Comparison of ENCODE assay signal across 21 cellular contexts in the genomic region with DNA sequence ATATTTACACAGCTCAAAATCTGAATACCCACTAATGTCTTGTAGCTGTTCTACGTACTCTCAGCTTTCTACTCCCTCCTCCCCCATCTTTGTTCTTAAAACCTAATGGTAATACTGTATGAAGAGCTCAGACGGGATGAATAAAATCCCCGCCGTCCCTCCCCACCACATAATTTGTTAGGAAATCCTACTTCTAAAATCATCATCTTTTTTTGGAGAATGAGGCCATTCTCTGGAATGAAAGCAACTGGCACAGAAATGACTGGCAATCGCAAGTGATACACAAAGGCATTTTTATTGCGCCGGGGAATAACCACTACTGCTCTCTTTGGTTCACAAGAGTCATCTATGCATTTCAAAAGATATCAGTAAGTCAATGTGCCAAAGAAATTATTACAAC. TPM values are rescaled to one million over a fixed set of nuclear protein-coding genes. Genes with fewer than 3 reads are reported as not detected.
DNase-seq lines count a peak whose midpoint lies in the region; ATAC-seq and TF ChIP-seq lines count a peak whose summit lies in the region.
"Had no signal": no experiment of that assay in that cellular context is flagged by ENCODE, and none has a peak within 500 bp of the region (broad histone marks: within the 10 kb centered on the region; RNA-seq: fewer than 3 reads in every experiment).

No MANE protein-coding gene starts in this region.

- in situ Hi-C loops in G401 (cut with HindIII; ENCODE audit: low sequenced_read_pairs) = no loop called here
- in situ Hi-C loops in GM13977 (cut with MboI; ENCODE audit: low pct_unique_long_range_greater_than_20kb, low sequenced_read_pairs, unreplicated experiment) = no loop called here

- H3K9me3 Mint-ChIP-seq in WTC11 = no peaks in the 10 kb centered on the region
- H3K9me3 Mint-ChIP-seq in mesothelial cell of epicardium = no peaks in the 10 kb centered on the region
- H3K9me3 Mint-ChIP-seq: activated CD4-positive, alpha-beta T cell treated with anti-CD3 and anti-CD28 coated beads, Interleukin-2, amount 10 ng/mL, durations not matched to agents 7 days and 5 days; activated T-helper 2 cell treated with anti-CD3 and anti-CD28 coated beads, Interferon-gamma antibody, Interleukin-2, Interleukin-4, amounts not matched to agents 10 μg/mL and 5 μg/mL and 100 μg/mL, durations not matched to agents 14 hours and 24 hours and 36 hours; brain; endodermal cell; IgD-negative memory B cell; stimulated activated memory B cell treated with anti-CD40 and anti-IgM and Interleukin-4, amounts not matched to agents 10 μg/mL and 1 μg/mL and 100 μg/mL, for 72 hours had no signal

- H3K36me3 Mint-ChIP-seq in WTC11 (peaks cover 5% of the 10 kb centered on the region), mesothelial cell of epicardium (peaks cover 10% of the 10 kb centered on the region)

- POLR2A ChIA-PET in WTC11 (lab: Charles Lee) = no interaction called here

- no peak for ATAC-seq in WTC11
- ATAC-seq: pancreas; stimulated activated memory B cell treated with anti-CD40 and anti-IgM and Interleukin-4, amounts not matched to agents 10 μg/mL and 1 μg/mL and 100 μg/mL, for 72 hours had no signal

- TF ChIP-seq CTCF in WTC11 (IDR thresholded peaks at IDR 0.05) (no peak), mesothelial cell of epicardium (IDR thresholded peaks at IDR 0.05; ENCODE audit: unreplicated experiment) (no peak), GM13977 (IDR thresholded peaks at IDR 0.05; ENCODE audit: extremely low read depth, insufficient read depth, missing control alignments) (no peak)

- CTCF ChIA-PET in WTC11 (lab: Charles Lee) = no interaction called here

- no peak overlapping the region for H3K4me3 Mint-ChIP-seq in WTC11
- H3K4me3 Mint-ChIP-seq in mesothelial cell of epicardium = no peak overlapping the region
- H3K4me3 Mint-ChIP-seq: activated CD4-positive, alpha-beta T cell treated with anti-CD3 and anti-CD28 coated beads, Interleukin-2, amount 10 ng/mL, durations not matched to agents 7 days and 5 days; endodermal cell; IgD-negative memory B cell; stimulated activated memory B cell treated with anti-CD40 and anti-IgM and Interleukin-4, amounts not matched to agents 10 μg/mL and 1 μg/mL and 100 μg/mL, for 72 hours had no signal

- DNase-seq in G401 (ENCODE audit: low spot score) = peak; percentile 47
- DNase-seq in WTC11 (ENCODE audit: low spot score) = no peak
- no peak for DNase-seq in mesothelial cell of epicardium (ENCODE audit: low spot score in 2 of 2, unreplicated experiment in 2 of 2)
- peak; percentile 21 for DNase-seq in stromal cell of bone marrow (ENCODE audit: low read depth)
- no peak for DNase-seq in NCI-H446 (lab: John Stamatoyannopoulos, UW)
- no peak for DNase-seq in middle frontal gyrus (ENCODE audit: extremely low spot score, low spot score)
- DNase-seq in activated naive CD4-positive, alpha-beta T cell treated with Interleukin-2 at 50 U/mL for 16 hours = no peak
- DNase-seq in GM13977 (ENCODE audit: low spot score) = no peak
- DNase-seq: activated CD4-positive, alpha-beta T cell treated with anti-CD3 and anti-CD28 coated beads, Interleukin-2, amount 10 ng/mL, durations not matched to agents 7 days and 5 days; activated CD8-positive, alpha-beta memory T cell treated with anti-CD3 and anti-CD28 coated beads, Interleukin-2, amount 50 U/mL, for 4 hours; AML-193; endodermal cell; islet precursor cell; pancreas; PC-3; SIG-M5; stimulated activated CD4-positive, alpha-beta T cell treated with anti-CD3 and anti-CD28 coated beads, Interleukin-1b, Interleukin-23, amount 100 ng/mL, for 48 hours had no signal

- peaks cover 14% of the 10 kb centered on the region for H3K4me1 Mint-ChIP-seq in WTC11
- H3K4me1 Mint-ChIP-seq in mesothelial cell of epicardium = peaks cover 32% of the 10 kb centered on the region
- H3K4me1 Mint-ChIP-seq: activated CD4-positive, alpha-beta T cell treated with anti-CD3 and anti-CD28 coated beads, Interleukin-2, amount 10 ng/mL, durations not matched to agents 7 days and 5 days; endodermal cell had no signal

- H3K27me3 Mint-ChIP-seq in WTC11 (ENCODE audit: low read depth) = no peaks in the 10 kb centered on the region
- H3K27me3 Mint-ChIP-seq in mesothelial cell of epicardium (ENCODE audit: low read depth) = peaks cover 9% of the 10 kb centered on the region
- H3K27me3 Mint-ChIP-seq: activated CD4-positive, alpha-beta T cell treated with anti-CD3 and anti-CD28 coated beads, Interleukin-2, amount 10 ng/mL, durations not matched to agents 7 days and 5 days; IgD-negative memory B cell; stimulated activated memory B cell treated with anti-CD40 and anti-IgM and Interleukin-4, amounts not matched to agents 10 μg/mL and 1 μg/mL and 100 μg/mL, for 72 hours had no signal

- H3K27ac Mint-ChIP-seq in WTC11 = peak overlapping the region; percentile 43; the same call in 1 of the 2 replicates
- peak overlapping the region; percentile 36 for H3K27ac Mint-ChIP-seq in mesothelial cell of epicardium
- H3K27ac Mint-ChIP-seq: activated CD4-positive, alpha-beta T cell treated with anti-CD3 and anti-CD28 coated beads, Interleukin-2, amount 10 ng/mL, durations not matched to agents 7 days and 5 days; activated T-helper 2 cell treated with anti-CD3 and anti-CD28 coated beads, Interferon-gamma antibody, Interleukin-2, Interleukin-4, amounts not matched to agents 10 μg/mL and 5 μg/mL and 100 μg/mL, durations not matched to agents 14 hours and 24 hours and 36 hours; endodermal cell; stimulated activated memory B cell treated with anti-CD40 and anti-IgM and Interleukin-4, amounts not matched to agents 10 μg/mL and 1 μg/mL and 100 μg/mL, for 72 hours had no signal

TF ChIP-seq in WTC11, 78 proteins besides CTCF, POLR2A, EP300 and RAD21 (continues in another document):
- TF ChIP-seq ZNF671 (CRISPR knock-in tag; IDR thresholded peaks at IDR 0.05) (no peak), KAT7 (CRISPR knock-in tag; IDR thresholded peaks at IDR 0.05; ENCODE audit: borderline replicate concordance) (no peak), RORB (CRISPR knock-in tag; IDR thresholded peaks at IDR 0.05) (no peak), ZBTB21 (CRISPR knock-in tag; IDR thresholded peaks at IDR 0.05; ENCODE audit: borderline replicate concordance) (no peak), ZNF396 (CRISPR knock-in tag; IDR thresholded peaks at IDR 0.05; ENCODE audit: borderline replicate concordance) (no peak), GRHL2 (CRISPR knock-in tag; IDR thresholded peaks at IDR 0.05; ENCODE audit: insufficient replicate concordance, severe bottlenecking) (no peak), NR2C2 (CRISPR knock-in tag; IDR thresholded peaks at IDR 0.05) (no peak)
- TF ChIP-seq, protein P1, sequence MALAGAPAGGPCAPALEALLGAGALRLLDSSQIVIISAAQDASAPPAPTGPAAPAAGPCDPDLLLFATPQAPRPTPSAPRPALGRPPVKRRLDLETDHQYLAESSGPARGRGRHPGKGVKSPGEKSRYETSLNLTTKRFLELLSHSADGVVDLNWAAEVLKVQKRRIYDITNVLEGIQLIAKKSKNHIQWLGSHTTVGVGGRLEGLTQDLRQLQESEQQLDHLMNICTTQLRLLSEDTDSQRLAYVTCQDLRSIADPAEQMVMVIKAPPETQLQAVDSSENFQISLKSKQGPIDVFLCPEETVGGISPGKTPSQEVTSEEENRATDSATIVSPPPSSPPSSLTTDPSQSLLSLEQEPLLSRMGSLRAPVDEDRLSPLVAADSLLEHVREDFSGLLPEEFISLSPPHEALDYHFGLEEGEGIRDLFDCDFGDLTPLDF (CRISPR knock-in tag; IDR thresholded peaks at IDR 0.05) = no peak
- TF ChIP-seq, protein P2, sequence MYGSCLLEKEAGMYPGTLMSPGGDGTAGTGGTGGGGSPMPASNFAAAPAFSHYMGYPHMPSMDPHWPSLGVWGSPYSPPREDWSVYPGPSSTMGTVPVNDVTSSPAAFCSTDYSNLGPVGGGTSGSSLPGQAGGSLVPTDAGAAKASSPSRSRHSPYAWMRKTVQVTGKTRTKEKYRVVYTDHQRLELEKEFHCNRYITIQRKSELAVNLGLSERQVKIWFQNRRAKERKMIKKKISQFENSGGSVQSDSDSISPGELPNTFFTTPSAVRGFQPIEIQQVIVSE (CRISPR knock-in tag; IDR thresholded peaks at IDR 0.05; ENCODE audit: borderline replicate concordance) = no peak
- TF ChIP-seq, protein P3, sequence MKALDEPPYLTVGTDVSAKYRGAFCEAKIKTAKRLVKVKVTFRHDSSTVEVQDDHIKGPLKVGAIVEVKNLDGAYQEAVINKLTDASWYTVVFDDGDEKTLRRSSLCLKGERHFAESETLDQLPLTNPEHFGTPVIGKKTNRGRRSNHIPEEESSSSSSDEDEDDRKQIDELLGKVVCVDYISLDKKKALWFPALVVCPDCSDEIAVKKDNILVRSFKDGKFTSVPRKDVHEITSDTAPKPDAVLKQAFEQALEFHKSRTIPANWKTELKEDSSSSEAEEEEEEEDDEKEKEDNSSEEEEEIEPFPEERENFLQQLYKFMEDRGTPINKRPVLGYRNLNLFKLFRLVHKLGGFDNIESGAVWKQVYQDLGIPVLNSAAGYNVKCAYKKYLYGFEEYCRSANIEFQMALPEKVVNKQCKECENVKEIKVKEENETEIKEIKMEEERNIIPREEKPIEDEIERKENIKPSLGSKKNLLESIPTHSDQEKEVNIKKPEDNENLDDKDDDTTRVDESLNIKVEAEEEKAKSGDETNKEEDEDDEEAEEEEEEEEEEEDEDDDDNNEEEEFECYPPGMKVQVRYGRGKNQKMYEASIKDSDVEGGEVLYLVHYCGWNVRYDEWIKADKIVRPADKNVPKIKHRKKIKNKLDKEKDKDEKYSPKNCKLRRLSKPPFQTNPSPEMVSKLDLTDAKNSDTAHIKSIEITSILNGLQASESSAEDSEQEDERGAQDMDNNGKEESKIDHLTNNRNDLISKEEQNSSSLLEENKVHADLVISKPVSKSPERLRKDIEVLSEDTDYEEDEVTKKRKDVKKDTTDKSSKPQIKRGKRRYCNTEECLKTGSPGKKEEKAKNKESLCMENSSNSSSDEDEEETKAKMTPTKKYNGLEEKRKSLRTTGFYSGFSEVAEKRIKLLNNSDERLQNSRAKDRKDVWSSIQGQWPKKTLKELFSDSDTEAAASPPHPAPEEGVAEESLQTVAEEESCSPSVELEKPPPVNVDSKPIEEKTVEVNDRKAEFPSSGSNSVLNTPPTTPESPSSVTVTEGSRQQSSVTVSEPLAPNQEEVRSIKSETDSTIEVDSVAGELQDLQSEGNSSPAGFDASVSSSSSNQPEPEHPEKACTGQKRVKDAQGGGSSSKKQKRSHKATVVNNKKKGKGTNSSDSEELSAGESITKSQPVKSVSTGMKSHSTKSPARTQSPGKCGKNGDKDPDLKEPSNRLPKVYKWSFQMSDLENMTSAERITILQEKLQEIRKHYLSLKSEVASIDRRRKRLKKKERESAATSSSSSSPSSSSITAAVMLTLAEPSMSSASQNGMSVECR (CRISPR knock-in tag; IDR thresholded peaks at IDR 0.05; ENCODE audit: borderline replicate concordance) = no peak

RNA-seq across cellular contexts. Expression of a gene that starts 27.3 kb away (rescaled TPM):
- 13.9 and 19.8 TPM in 2 replicates for total RNA-seq in G401 (2014; rRNA removed; shearing (Covaris generic))
- total RNA-seq in WTC11 (2021) (31.5 to 35.5 TPM (median 32.6 TPM) in 3 replicates), mesothelial cell of epicardium (24.5 to 25.8 TPM (median 25.4 TPM) in 3 replicates)

Comparison
In these comparisons a context has a peak if more than half of its experiments do, and no peak if none do; other contexts are left out.
1. DNase-seq: peak in G401 (single experiment) and stromal cell of bone marrow (single experiment); none in WTC11 (single experiment), mesothelial cell of epicardium (0 of 2), NCI-H446 (0 of 2), middle frontal gyrus (single experiment), activated naive CD4-positive, alpha-beta T cell treated with Interleukin-2 at 50 U/mL for 16 hours (single experiment) and GM13977 (single experiment).